Comparison of ENCODE assay signal across 14 cellular contexts in the genomic region with DNA sequence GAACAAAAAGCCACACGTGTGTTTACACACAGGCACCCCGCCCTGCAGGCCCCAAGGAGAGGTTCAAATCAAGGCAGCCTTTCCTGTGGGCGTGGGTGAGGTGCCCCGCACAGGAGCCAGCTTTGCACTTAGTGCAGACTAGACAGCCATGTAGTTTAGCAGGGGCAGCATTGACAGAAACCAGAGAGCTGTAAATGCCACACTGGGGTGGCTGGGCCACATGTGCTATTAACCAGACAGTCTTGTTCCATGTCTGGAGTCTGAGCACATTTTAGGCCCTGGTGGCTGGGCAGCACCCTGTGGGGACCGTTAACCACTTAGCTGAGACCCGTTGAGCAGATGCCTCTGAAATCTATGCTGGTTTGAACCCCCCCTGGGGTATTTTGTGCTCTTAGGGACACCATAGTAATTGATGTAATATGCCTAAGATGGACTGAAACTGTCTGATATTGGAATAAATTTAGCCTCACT.
DNase-seq lines count a peak whose midpoint lies in the region; ATAC-seq and TF ChIP-seq lines count a peak whose summit lies in the region.
"Had no signal": no experiment of that assay in that cellular context is flagged by ENCODE, and none has a peak within 500 bp of the region (broad histone marks: within the 10 kb centered on the region; RNA-seq: fewer than 3 reads in every experiment).

No MANE protein-coding gene starts in this region.

- H3K27ac Mint-ChIP-seq in activated CD8-positive, alpha-beta memory T cell treated with anti-CD3 and anti-CD28 coated beads, Interleukin-2, amount 10 ng/mL, durations not matched to agents 7 days and 5 days, result peak overlapping the region; percentile 52
- peak overlapping the region; percentile 80 for H3K27ac Mint-ChIP-seq in stimulated activated naive B cell treated with anti-CD40 and anti-IgM and Interleukin-4, amounts not matched to agents 10 μg/mL and 1 μg/mL and 100 μg/mL, for 72 hours
- H3K27ac Mint-ChIP-seq in osteocyte (ENCODE audit: unreplicated experiment), result no peak overlapping the region

- CTCF ChIA-PET in activated CD8-positive, alpha-beta memory T cell treated with anti-CD3 and anti-CD28 coated beads, Interleukin-2, amount 10 ng/mL, durations not matched to agents 7 days and 5 days (lab: Charles Lee), result interaction anchor here (1.2 to 1.7 kb wide), 3 partner anchors 141 to 384 kb away, joined by 3 read pairs; no protein-coding TSS in a partner anchor

- H3K4me3 Mint-ChIP-seq in activated CD8-positive, alpha-beta memory T cell treated with anti-CD3 and anti-CD28 coated beads, Interleukin-2, amount 10 ng/mL, durations not matched to agents 7 days and 5 days, result no peak overlapping the region
- peak overlapping the region in 1 of 2 donors; percentile 25 for H3K4me3 Mint-ChIP-seq in stimulated activated naive B cell treated with anti-CD40 and anti-IgM and Interleukin-4, amounts not matched to agents 10 μg/mL and 1 μg/mL and 100 μg/mL, for 72 hours
- H3K4me3 Mint-ChIP-seq in osteocyte (ENCODE audit: unreplicated experiment), result no peak overlapping the region

- DNase-seq in activated CD8-positive, alpha-beta memory T cell treated with anti-CD3 and anti-CD28 coated beads, Interleukin-2, amount 10 ng/mL, durations not matched to agents 7 days and 5 days, result peak; percentile 68
- DNase-seq in activated CD8-positive, alpha-beta memory T cell treated with anti-CD3 and anti-CD28 coated beads, Interleukin-2, amount 50 U/mL, for 4 hours, result no peak
- DNase-seq in SK-N-DZ (ENCODE audit: low spot score), result peak; percentile 98
- DNase-seq in islet precursor cell, result peak; percentile 93
- no peak for DNase-seq in stimulated activated naive B cell treated with anti-CD40 and anti-IgM and Interleukin-4, amounts not matched to agents 10 μg/mL and 1 μg/mL and 100 μg/mL, for 72 hours
- DNase-seq in NOMO-1 treated with dmso at 0.1 percent for 144 hours (lab: John Stamatoyannopoulos, UW; ENCODE audit: unreplicated experiment), result no peak
- no peak for DNase-seq in NCI-H1048 (lab: John Stamatoyannopoulos, UW)
- DNase-seq in osteocyte (ENCODE audit: extremely low spot score, unreplicated experiment), result no peak
- DNase-seq: NCI-H1930; NCI-H510A; spleen; stimulated activated naive CD4-positive, alpha-beta T cell treated with Interleukin-2 at 50 U/mL for 16 hours had no signal

- ATAC-seq in activated CD8-positive, alpha-beta memory T cell treated with anti-CD3 and anti-CD28 coated beads, Interleukin-2, amount 10 ng/mL, durations not matched to agents 7 days and 5 days, result peak; percentile 59
- peak; percentile 24 to 33 for ATAC-seq in stimulated activated naive B cell treated with anti-CD40 and anti-IgM and Interleukin-4, amounts not matched to agents 10 μg/mL and 1 μg/mL and 100 μg/mL, for 72 hours (replicated peaks)
- ATAC-seq: Panc1 had no signal

- peaks cover 22% of the 10 kb centered on the region for H3K27me3 Mint-ChIP-seq in activated CD8-positive, alpha-beta memory T cell treated with anti-CD3 and anti-CD28 coated beads, Interleukin-2, amount 10 ng/mL, durations not matched to agents 7 days and 5 days
- peaks cover 0 to 3% of the 10 kb centered on the region in 2 donors for H3K27me3 Mint-ChIP-seq in stimulated activated naive B cell treated with anti-CD40 and anti-IgM and Interleukin-4, amounts not matched to agents 10 μg/mL and 1 μg/mL and 100 μg/mL, for 72 hours
- no peaks in the 10 kb centered on the region for H3K27me3 Mint-ChIP-seq in osteocyte (ENCODE audit: unreplicated experiment)

- TF ChIP-seq CTCF in osteocyte (IDR thresholded peaks at IDR 0.05), result no peak

- H3K4me1 Mint-ChIP-seq in activated CD8-positive, alpha-beta memory T cell treated with anti-CD3 and anti-CD28 coated beads, Interleukin-2, amount 10 ng/mL, durations not matched to agents 7 days and 5 days, result peaks cover 22% of the 10 kb centered on the region
- H3K4me1 Mint-ChIP-seq in stimulated activated naive B cell treated with anti-CD40 and anti-IgM and Interleukin-4, amounts not matched to agents 10 μg/mL and 1 μg/mL and 100 μg/mL, for 72 hours, result peaks cover 21 to 48% of the 10 kb centered on the region in 2 donors
- peaks cover 14% of the 10 kb centered on the region for H3K4me1 Mint-ChIP-seq in osteocyte (ENCODE audit: unreplicated experiment)

- no peaks in the 10 kb centered on the region for H3K36me3 Mint-ChIP-seq in activated CD8-positive, alpha-beta memory T cell treated with anti-CD3 and anti-CD28 coated beads, Interleukin-2, amount 10 ng/mL, durations not matched to agents 7 days and 5 days
- no peaks in the 10 kb centered on the region for H3K36me3 Mint-ChIP-seq in stimulated activated naive B cell treated with anti-CD40 and anti-IgM and Interleukin-4, amounts not matched to agents 10 μg/mL and 1 μg/mL and 100 μg/mL, for 72 hours
- H3K36me3 Mint-ChIP-seq in osteocyte (ENCODE audit: unreplicated experiment), result no peaks in the 10 kb centered on the region
- H3K36me3 Mint-ChIP-seq: IgD-negative memory B cell had no signal

- no peaks in the 10 kb centered on the region for H3K9me3 Mint-ChIP-seq in activated CD8-positive, alpha-beta memory T cell treated with anti-CD3 and anti-CD28 coated beads, Interleukin-2, amount 10 ng/mL, durations not matched to agents 7 days and 5 days (ENCODE audit: low read depth)
- no peaks in the 10 kb centered on the region for H3K9me3 Mint-ChIP-seq in stimulated activated naive B cell treated with anti-CD40 and anti-IgM and Interleukin-4, amounts not matched to agents 10 μg/mL and 1 μg/mL and 100 μg/mL, for 72 hours
- no peaks in the 10 kb centered on the region for H3K9me3 Mint-ChIP-seq in osteocyte (ENCODE audit: unreplicated experiment)
- H3K9me3 Mint-ChIP-seq: IgD-negative memory B cell had no signal

Comparison
In these comparisons a context has a peak if more than half of its experiments do, and no peak if none do; other contexts are left out.
1. DNase-seq: peak in activated CD8-positive, alpha-beta memory T cell treated with anti-CD3 and anti-CD28 coated beads, Interleukin-2, amount 10 ng/mL, durations not matched to agents 7 days and 5 days (single experiment), SK-N-DZ (single experiment) and islet precursor cell (single experiment); none in activated CD8-positive, alpha-beta memory T cell treated with anti-CD3 and anti-CD28 coated beads, Interleukin-2, amount 50 U/mL, for 4 hours (single experiment), stimulated activated naive B cell treated with anti-CD40 and anti-IgM and Interleukin-4, amounts not matched to agents 10 μg/mL and 1 μg/mL and 100 μg/mL, for 72 hours (single experiment), NOMO-1 treated with dmso at 0.1 percent for 144 hours (single experiment), NCI-H1048 (single experiment) and osteocyte (single experiment).